ENCODE assay signal across 28 cellular contexts in the genomic region with DNA sequence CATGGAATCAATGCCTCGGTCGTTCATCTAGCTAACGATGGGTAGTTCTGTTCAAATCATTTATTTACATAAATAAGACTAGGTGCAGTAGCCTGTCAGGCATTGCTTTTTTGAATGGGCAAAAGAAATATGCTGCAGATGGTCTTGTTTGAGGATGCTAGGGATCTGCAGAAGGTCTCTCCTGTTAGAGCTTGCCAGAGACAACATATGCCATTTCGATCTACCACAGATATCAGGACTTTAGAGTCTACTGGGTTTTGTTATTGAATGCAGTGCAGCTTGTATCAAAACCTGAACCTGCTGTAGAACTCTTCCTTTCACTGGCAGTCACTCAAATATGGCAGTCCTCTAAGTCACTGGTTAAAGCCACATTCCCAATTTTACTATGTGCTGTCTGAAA.
"Had no signal": no experiment of that assay in that cellular context is flagged by ENCODE, and none has a peak within 500 bp of the region (broad histone marks: within the 10 kb centered on the region; RNA-seq: fewer than 3 reads in every experiment).

No MANE protein-coding gene starts in this region.

- H3K27ac ChIP-seq: adrenal gland, body of pancreas, esophagus squamous epithelium, gastroesophageal sphincter had no signal

- ATAC-seq: activated CD4-positive, alpha-beta T cell treated with anti-CD3 and anti-CD28 coated beads for 36 hours; activated CD8-positive, alpha-beta memory T cell treated with anti-CD3 and anti-CD28 coated beads, Interleukin-2, amount 10 ng/mL, durations not matched to agents 7 days and 5 days; activated CD8-positive, alpha-beta T cell treated with anti-CD3 and anti-CD28 coated beads, Interleukin-2, amount 10 ng/mL, durations not matched to agents 7 days and 5 days; activated naive CD8-positive, alpha-beta T cell treated with anti-CD3 and anti-CD28 coated beads, Interleukin-2, amount 50 U/mL, for 24 hours; body of pancreas; effector memory CD8-positive, alpha-beta T cell; gastroesophageal sphincter; T-helper 17 cell had no signal

- DNase-seq: activated CD4-positive, alpha-beta memory T cell treated with anti-CD3 and anti-CD28 coated beads for 36 hours; activated CD4-positive, alpha-beta T cell treated with anti-CD3 and anti-CD28 coated beads for 36 hours; activated CD4-positive, alpha-beta T cell treated with anti-CD3 and anti-CD28 coated beads, Interleukin-2, amount 10 ng/mL, durations not matched to agents 24 days and 14 days; activated CD4-positive, CD25-positive, alpha-beta regulatory T cell; activated CD4-positive, CD25-positive, alpha-beta regulatory T cell treated with anti-CD3 and anti-CD28 coated beads, Interleukin-2, amount 50 U/mL, for 72 hours; activated CD8-positive, alpha-beta memory T cell treated with anti-CD3 and anti-CD28 coated beads, Interleukin-2, amount 10 ng/mL, durations not matched to agents 7 days and 5 days; activated CD8-positive, alpha-beta memory T cell treated with anti-CD3 and anti-CD28 coated beads, Interleukin-2, amount 50 U/mL, for 4 hours; activated CD8-positive, alpha-beta T cell treated with anti-CD3 and anti-CD28 coated beads, Interleukin-2, amount 10 ng/mL, durations not matched to agents 7 days and 5 days; activated effector memory CD4-positive, alpha-beta T cell treated with anti-CD3 and anti-CD28 coated beads, Interleukin-2, amount 50 U/mL, for 16 hours; activated naive CD4-positive, alpha-beta T cell treated with anti-CD3 and anti-CD28 coated beads for 36 hours; activated naive CD8-positive, alpha-beta T cell treated with anti-CD3 and anti-CD28 coated beads for 36 hours; activated naive CD8-positive, alpha-beta T cell treated with anti-CD3 and anti-CD28 coated beads, Interleukin-2, amount 50 U/mL, for 24 hours; activated T-cell treated with anti-CD3 and anti-CD28 coated beads, Interleukin-2, amount 50 U/mL, for 1 hour; activated T-cell treated with anti-CD3 and anti-CD28 coated beads, Interleukin-2, amount 50 U/mL, for 48 hours; adrenal gland; amygdala; aorta; body of pancreas; cortex of kidney; dermis blood vessel endothelial cell; effector CD4-positive, alpha-beta T cell; effector memory CD8-positive, alpha-beta T cell; erythroblast; esophagus squamous epithelium; foreskin melanocyte; hippocampal formation; T-helper 17 cell had no signal

- H3K36me3 ChIP-seq: adrenal gland, esophagus squamous epithelium, gastroesophageal sphincter had no signal

- H3K4me3 ChIP-seq: adrenal gland, body of pancreas, esophagus squamous epithelium, gastroesophageal sphincter had no signal

- H3K4me1 ChIP-seq: adrenal gland, body of pancreas, esophagus squamous epithelium, gastroesophageal sphincter had no signal

- H3K9me3 ChIP-seq: adrenal gland, body of pancreas, gastroesophageal sphincter had no signal

- H3K27me3 ChIP-seq: adrenal gland, body of pancreas, esophagus squamous epithelium, gastroesophageal sphincter had no signal
